Comparison of ENCODE assay signal across 36 cellular contexts in the genomic region with DNA sequence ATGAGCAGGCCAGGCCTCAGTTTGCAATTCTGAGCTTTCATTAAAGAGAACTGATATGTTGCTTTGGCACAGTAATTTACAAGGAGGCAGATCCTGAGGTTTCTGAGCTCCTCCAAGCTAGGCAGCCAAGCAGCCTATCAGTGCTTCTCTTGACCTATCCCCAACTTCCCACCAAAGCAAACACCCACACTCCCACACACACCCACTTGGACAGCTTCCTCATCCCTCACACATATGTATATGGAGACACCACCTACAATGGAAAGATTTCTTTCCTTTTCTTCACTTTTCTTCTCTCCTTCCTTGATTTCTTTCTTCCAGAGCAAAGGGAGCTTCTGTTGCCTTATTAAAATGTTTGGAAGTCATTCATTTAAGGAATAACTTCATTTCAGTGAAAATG.
"Had no signal": no experiment of that assay in that cellular context is flagged by ENCODE, and none has a peak within 500 bp of the region (broad histone marks: within the 10 kb centered on the region; RNA-seq: fewer than 3 reads in every experiment).

No MANE protein-coding gene starts in this region.

- H3K4me3 Mint-ChIP-seq: activated naive CD4-positive, alpha-beta T cell treated with anti-CD3 and anti-CD28 coated beads for 36 hours; activated naive CD4-positive, alpha-beta T cell treated with anti-CD3 and anti-CD28 coated beads, Interleukin-2, amount 10 ng/mL, durations not matched to agents 7 days and 5 days; activated naive CD4-positive, alpha-beta T cell treated with anti-CD3 and anti-CD28 coated beads, Interleukin-2, amount 50 U/mL, for 24 hours; activated naive CD8-positive, alpha-beta T cell; activated naive CD8-positive, alpha-beta T cell treated with anti-CD3 and anti-CD28 coated beads for 36 hours; activated naive CD8-positive, alpha-beta T cell treated with anti-CD3 and anti-CD28 coated beads, Interleukin-2, amount 10 ng/mL, durations not matched to agents 7 days and 5 days; activated naive CD8-positive, alpha-beta T cell treated with anti-CD3 and anti-CD28 coated beads, Interleukin-2, amount 50 U/mL, for 24 hours; activated T-cell treated with anti-CD3 and anti-CD28 coated beads, Interleukin-2, amount 50 U/mL, for 24 hours; activated T-cell treated with anti-CD3 and anti-CD28 coated beads, Interleukin-2, amount 50 U/mL, for 4 hours; activated T-helper 1 cell treated with anti-CD3 and anti-CD28 coated beads, Interleukin-12 subunit alpha, Interleukin-12 subunit beta, Interleukin-2, Interleukin-4 antibody, amounts not matched to agents 30 ng/mL and 10 ng/mL and 1 ng/mL, durations not matched to agents 14 hours and 24 hours and 36 hours; activated T-helper 17 cell treated with anti-CD3 and anti-CD28 coated beads, Interleukin-2, amount 50 U/mL, for 72 hours; brain; central memory CD8-positive, alpha-beta T cell had no signal

- DNase-seq: activated effector memory CD4-positive, alpha-beta T cell treated with anti-CD3 and anti-CD28 coated beads, Interleukin-2, amount 50 U/mL, for 16 hours; activated effector memory CD4-positive, alpha-beta T cell treated with Interleukin-2 at 50 U/mL for 16 hours; activated gamma-delta T cell; activated gamma-delta T cell treated with Interleukin-2 at 50 U/mL for 16 hours; activated naive CD4-positive, alpha-beta T cell; activated naive CD4-positive, alpha-beta T cell treated with anti-CD3 and anti-CD28 coated beads for 36 hours; activated naive CD4-positive, alpha-beta T cell treated with anti-CD3 and anti-CD28 coated beads, Interleukin-2, amount 10 ng/mL, durations not matched to agents 7 days and 5 days; activated naive CD4-positive, alpha-beta T cell treated with anti-CD3 and anti-CD28 coated beads, Interleukin-2, amount 50 U/mL, for 16 hours; activated naive CD4-positive, alpha-beta T cell treated with Interleukin-2 at 50 U/mL for 16 hours; activated naive CD8-positive, alpha-beta T cell treated with anti-CD3 and anti-CD28 coated beads for 36 hours; activated naive CD8-positive, alpha-beta T cell treated with anti-CD3 and anti-CD28 coated beads, Interleukin-2, amount 10 ng/mL, durations not matched to agents 7 days and 5 days; activated naive CD8-positive, alpha-beta T cell treated with anti-CD3 and anti-CD28 coated beads, Interleukin-2, amount 50 U/mL, for 24 hours; activated T-cell treated with anti-CD3 and anti-CD28 coated beads, Interleukin-2, amount 50 U/mL, for 24 hours; activated T-cell treated with anti-CD3 and anti-CD28 coated beads, Interleukin-2, amount 50 U/mL, for 4 hours; activated T-cell treated with anti-CD3 and anti-CD28 coated beads, Interleukin-2, amount 50 U/mL, for 48 hours; adrenal gland; amniotic stem cell; amygdala; anterior cingulate cortex; aorta; body of pancreas; brain microvascular endothelial cell; caudate nucleus; central memory CD4-positive, alpha-beta T cell; cerebellar nuclear complex had no signal

- H3K9me3 ChIP-seq: adrenal gland, ascending aorta, body of pancreas, breast epithelium had no signal

- ATAC-seq: activated naive CD4-positive, alpha-beta T cell treated with anti-CD3 and anti-CD28 coated beads, Interleukin-2, amount 50 U/mL, for 72 hours; activated naive CD8-positive, alpha-beta T cell treated with anti-CD3 and anti-CD28 coated beads, Interleukin-2, amount 50 U/mL, for 24 hours; activated T-cell treated with anti-CD3 and anti-CD28 coated beads, Interleukin-2, amount 50 U/mL, for 4 hours; activated T-helper 17 cell treated with anti-CD3 and anti-CD28 coated beads, Interleukin-2, amount 50 U/mL, for 72 hours; body of pancreas had no signal

- H3K4me1 ChIP-seq: adrenal gland, ascending aorta, breast epithelium had no signal

- H3K36me3 ChIP-seq: adrenal gland, ascending aorta, brain microvascular endothelial cell, breast epithelium, cardiac muscle cell had no signal

- H3K36me3 Mint-ChIP-seq: activated naive CD4-positive, alpha-beta T cell treated with anti-CD3 and anti-CD28 coated beads, Interleukin-2, amount 10 ng/mL, durations not matched to agents 7 days and 5 days; activated naive CD4-positive, alpha-beta T cell treated with anti-CD3 and anti-CD28 coated beads, Interleukin-2, amount 50 U/mL, for 24 hours; activated naive CD4-positive, alpha-beta T cell treated with anti-CD3 and anti-CD28 coated beads, Interleukin-2, amount 50 U/mL, for 72 hours; activated naive CD8-positive, alpha-beta T cell; activated naive CD8-positive, alpha-beta T cell treated with anti-CD3 and anti-CD28 coated beads for 36 hours; activated naive CD8-positive, alpha-beta T cell treated with anti-CD3 and anti-CD28 coated beads, Interleukin-2, amount 10 ng/mL, durations not matched to agents 7 days and 5 days had no signal

- H3K27ac Mint-ChIP-seq: activated naive CD4-positive, alpha-beta T cell treated with anti-CD3 and anti-CD28 coated beads for 36 hours; activated naive CD4-positive, alpha-beta T cell treated with anti-CD3 and anti-CD28 coated beads, Interleukin-2, amount 10 ng/mL, durations not matched to agents 7 days and 5 days; activated naive CD4-positive, alpha-beta T cell treated with anti-CD3 and anti-CD28 coated beads, Interleukin-2, amount 50 U/mL, for 24 hours; activated naive CD4-positive, alpha-beta T cell treated with anti-CD3 and anti-CD28 coated beads, Interleukin-2, amount 50 U/mL, for 72 hours; activated naive CD8-positive, alpha-beta T cell; activated naive CD8-positive, alpha-beta T cell treated with anti-CD3 and anti-CD28 coated beads for 36 hours; activated naive CD8-positive, alpha-beta T cell treated with anti-CD3 and anti-CD28 coated beads, Interleukin-2, amount 10 ng/mL, durations not matched to agents 7 days and 5 days; activated naive CD8-positive, alpha-beta T cell treated with anti-CD3 and anti-CD28 coated beads, Interleukin-2, amount 50 U/mL, for 24 hours; activated T-cell treated with anti-CD3 and anti-CD28 coated beads, Interleukin-2, amount 50 U/mL, for 24 hours; activated T-helper 1 cell treated with anti-CD3 and anti-CD28 coated beads, Interleukin-12 subunit alpha, Interleukin-12 subunit beta, Interleukin-2, Interleukin-4 antibody, amounts not matched to agents 30 ng/mL and 10 ng/mL and 1 ng/mL, durations not matched to agents 14 hours and 24 hours and 36 hours; activated T-helper 17 cell treated with anti-CD3 and anti-CD28 coated beads, Interleukin-2, amount 50 U/mL, for 72 hours; activated T-helper 2 cell treated with anti-CD3 and anti-CD28 coated beads, Interferon-gamma antibody, Interleukin-2, Interleukin-4, amounts not matched to agents 10 μg/mL and 5 μg/mL and 100 μg/mL, durations not matched to agents 14 hours and 24 hours and 36 hours; brain had no signal

- H3K27me3 ChIP-seq: adrenal gland, ascending aorta, brain microvascular endothelial cell, breast epithelium, cardiac muscle cell had no signal

- H3K27ac ChIP-seq: adrenal gland, ascending aorta, body of pancreas, brain microvascular endothelial cell, breast epithelium, cardiac muscle cell had no signal

- H3K4me3 ChIP-seq: adrenal gland, ascending aorta, body of pancreas, breast epithelium, cardiac muscle cell had no signal

- H3K4me1 Mint-ChIP-seq: activated naive CD4-positive, alpha-beta T cell treated with anti-CD3 and anti-CD28 coated beads, Interleukin-2, amount 10 ng/mL, durations not matched to agents 7 days and 5 days; activated naive CD4-positive, alpha-beta T cell treated with anti-CD3 and anti-CD28 coated beads, Interleukin-2, amount 50 U/mL, for 24 hours; activated naive CD8-positive, alpha-beta T cell treated with anti-CD3 and anti-CD28 coated beads for 36 hours; activated naive CD8-positive, alpha-beta T cell treated with anti-CD3 and anti-CD28 coated beads, Interleukin-2, amount 10 ng/mL, durations not matched to agents 7 days and 5 days; activated naive CD8-positive, alpha-beta T cell treated with anti-CD3 and anti-CD28 coated beads, Interleukin-2, amount 50 U/mL, for 24 hours; activated T-helper 17 cell treated with anti-CD3 and anti-CD28 coated beads, Interleukin-2, amount 50 U/mL, for 72 hours; central memory CD8-positive, alpha-beta T cell had no signal

- H3K9me3 Mint-ChIP-seq: activated naive CD4-positive, alpha-beta T cell treated with anti-CD3 and anti-CD28 coated beads, Interleukin-2, amount 10 ng/mL, durations not matched to agents 7 days and 5 days; activated naive CD8-positive, alpha-beta T cell treated with anti-CD3 and anti-CD28 coated beads for 36 hours; activated naive CD8-positive, alpha-beta T cell treated with anti-CD3 and anti-CD28 coated beads, Interleukin-2, amount 10 ng/mL, durations not matched to agents 7 days and 5 days; activated T-helper 1 cell treated with anti-CD3 and anti-CD28 coated beads, Interleukin-12 subunit alpha, Interleukin-12 subunit beta, Interleukin-2, Interleukin-4 antibody, amounts not matched to agents 30 ng/mL and 10 ng/mL and 1 ng/mL, durations not matched to agents 14 hours and 24 hours and 36 hours had no signal

- H3K27me3 Mint-ChIP-seq: activated naive CD4-positive, alpha-beta T cell treated with anti-CD3 and anti-CD28 coated beads, Interleukin-2, amount 10 ng/mL, durations not matched to agents 7 days and 5 days; activated naive CD4-positive, alpha-beta T cell treated with anti-CD3 and anti-CD28 coated beads, Interleukin-2, amount 50 U/mL, for 24 hours; activated naive CD8-positive, alpha-beta T cell; activated naive CD8-positive, alpha-beta T cell treated with anti-CD3 and anti-CD28 coated beads for 36 hours; activated naive CD8-positive, alpha-beta T cell treated with anti-CD3 and anti-CD28 coated beads, Interleukin-2, amount 10 ng/mL, durations not matched to agents 7 days and 5 days; activated naive CD8-positive, alpha-beta T cell treated with anti-CD3 and anti-CD28 coated beads, Interleukin-2, amount 50 U/mL, for 24 hours; activated T-cell treated with anti-CD3 and anti-CD28 coated beads, Interleukin-2, amount 50 U/mL, for 24 hours; activated T-helper 17 cell treated with anti-CD3 and anti-CD28 coated beads, Interleukin-2, amount 50 U/mL, for 72 hours; brain; central memory CD8-positive, alpha-beta T cell had no signal
